ENCODE assay signal across 13 cellular contexts in genomic region chr5:87074072-87074471, GRCh38.
DNase-seq lines count a peak whose midpoint lies in the region; ATAC-seq and TF ChIP-seq lines count a peak whose summit lies in the region.
"Had no signal": no experiment of that assay in that cellular context is flagged by ENCODE, and none has a peak within 500 bp of the region (broad histone marks: within the 10 kb centered on the region; RNA-seq: fewer than 3 reads in every experiment).

No MANE protein-coding gene starts in this region.

- no peaks in the 10 kb centered on the region for H3K27me3 ChIP-seq in KMS-11 (ENCODE audit: insufficient read depth, low read depth)

- H3K27me3 Mint-ChIP-seq in activated CD8-positive, alpha-beta memory T cell treated with anti-CD3 and anti-CD28 coated beads, Interleukin-2, amount 10 ng/mL, durations not matched to agents 7 days and 5 days: no peaks in the 10 kb centered on the region
- H3K27me3 Mint-ChIP-seq in activated naive CD8-positive, alpha-beta T cell treated with anti-CD3 and anti-CD28 coated beads, Interleukin-2, amount 50 U/mL, for 24 hours: no peaks in the 10 kb centered on the region
- H3K27me3 Mint-ChIP-seq in stimulated activated memory B cell treated with anti-CD40 and anti-IgM and Interleukin-4, amounts not matched to agents 10 μg/mL and 1 μg/mL and 100 μg/mL, for 72 hours: no peaks in the 10 kb centered on the region

- no peak overlapping the region for H3K9ac ChIP-seq in KMS-11

- no peak overlapping the region for H3K27ac ChIP-seq in KMS-11

- no peak for DNase-seq in activated CD8-positive, alpha-beta memory T cell treated with anti-CD3 and anti-CD28 coated beads, Interleukin-2, amount 10 ng/mL, durations not matched to agents 7 days and 5 days
- DNase-seq in activated CD8-positive, alpha-beta memory T cell treated with anti-CD3 and anti-CD28 coated beads for 24 hours: no peak
- no peak for DNase-seq in activated naive CD8-positive, alpha-beta T cell treated with anti-CD3 and anti-CD28 coated beads, Interleukin-2, amount 50 U/mL, for 24 hours
- DNase-seq in NCI-H526 (lab: John Stamatoyannopoulos, UW): no peak
- no peak for DNase-seq in NCI-H345 treated with DMSO at 0.1 percent for 48 hours (lab: John Stamatoyannopoulos, UW; ENCODE audit: unreplicated experiment)
- DNase-seq: AML-193, DMS 273 treated with DMSO at 0.1 percent for 48 hours, NCI-H1417 treated with DMSO at 0.1 percent for 48 hours, NCI-H2081 treated with DMSO at 0.1 percent for 48 hours, SHP77 treated with DMSO at 0.1 percent for 48 hours had no signal

- no peaks in the 10 kb centered on the region for H3K79me2 ChIP-seq in KMS-11 (ENCODE audit: insufficient read depth, low read depth)

- no peaks in the 10 kb centered on the region for H4K20me1 ChIP-seq in KMS-11 (ENCODE audit: insufficient read depth)

- no peak overlapping the region for H3K4me2 ChIP-seq in KMS-11

- peaks cover 2% of the 10 kb centered on the region for H3K9me3 Mint-ChIP-seq in activated CD8-positive, alpha-beta memory T cell treated with anti-CD3 and anti-CD28 coated beads, Interleukin-2, amount 10 ng/mL, durations not matched to agents 7 days and 5 days (ENCODE audit: low read depth)
- no peaks in the 10 kb centered on the region for H3K9me3 Mint-ChIP-seq in activated naive CD8-positive, alpha-beta T cell treated with anti-CD3 and anti-CD28 coated beads, Interleukin-2, amount 50 U/mL, for 24 hours
- no peaks in the 10 kb centered on the region for H3K9me3 Mint-ChIP-seq in stimulated activated memory B cell treated with anti-CD40 and anti-IgM and Interleukin-4, amounts not matched to agents 10 μg/mL and 1 μg/mL and 100 μg/mL, for 72 hours

- peak overlapping the region; percentile 51; the same call in 1 of the 2 replicates for H2AFZ ChIP-seq in KMS-11 (ENCODE audit: low read depth)

- H3K36me3 Mint-ChIP-seq in activated CD8-positive, alpha-beta memory T cell treated with anti-CD3 and anti-CD28 coated beads, Interleukin-2, amount 10 ng/mL, durations not matched to agents 7 days and 5 days: peaks cover 18% of the 10 kb centered on the region
- no peaks in the 10 kb centered on the region for H3K36me3 Mint-ChIP-seq in activated naive CD8-positive, alpha-beta T cell treated with anti-CD3 and anti-CD28 coated beads, Interleukin-2, amount 50 U/mL, for 24 hours (ENCODE audit: low read depth)
- peaks cover 5% of the 10 kb centered on the region for H3K36me3 Mint-ChIP-seq in stimulated activated memory B cell treated with anti-CD40 and anti-IgM and Interleukin-4, amounts not matched to agents 10 μg/mL and 1 μg/mL and 100 μg/mL, for 72 hours

- peak overlapping the region; percentile 93 for H3K27ac Mint-ChIP-seq in activated CD8-positive, alpha-beta memory T cell treated with anti-CD3 and anti-CD28 coated beads, Interleukin-2, amount 10 ng/mL, durations not matched to agents 7 days and 5 days
- H3K27ac Mint-ChIP-seq in activated naive CD8-positive, alpha-beta T cell treated with anti-CD3 and anti-CD28 coated beads, Interleukin-2, amount 50 U/mL, for 24 hours: peak overlapping the region; percentile 46
- H3K27ac Mint-ChIP-seq in stimulated activated memory B cell treated with anti-CD40 and anti-IgM and Interleukin-4, amounts not matched to agents 10 μg/mL and 1 μg/mL and 100 μg/mL, for 72 hours: peak overlapping the region; percentile 92

- peaks cover 15% of the 10 kb centered on the region for H3K4me1 ChIP-seq in KMS-11 (ENCODE audit: low read depth, poor library complexity, severe bottlenecking)

- CTCF ChIA-PET in activated CD8-positive, alpha-beta memory T cell treated with anti-CD3 and anti-CD28 coated beads, Interleukin-2, amount 10 ng/mL, durations not matched to agents 7 days and 5 days (lab: Charles Lee): interaction anchor here (1.3 to 1.7 kb wide), 2 partner anchors 48 to 56 kb away, joined by 3 to 13 read pairs; no protein-coding TSS in a partner anchor

- H3K4me3 Mint-ChIP-seq in activated CD8-positive, alpha-beta memory T cell treated with anti-CD3 and anti-CD28 coated beads, Interleukin-2, amount 10 ng/mL, durations not matched to agents 7 days and 5 days: no peak overlapping the region
- no peak overlapping the region for H3K4me3 Mint-ChIP-seq in activated naive CD8-positive, alpha-beta T cell treated with anti-CD3 and anti-CD28 coated beads, Interleukin-2, amount 50 U/mL, for 24 hours
- no peak overlapping the region for H3K4me3 Mint-ChIP-seq in stimulated activated memory B cell treated with anti-CD40 and anti-IgM and Interleukin-4, amounts not matched to agents 10 μg/mL and 1 μg/mL and 100 μg/mL, for 72 hours

- no peak for TF ChIP-seq CTCF in KMS-11 (conservative IDR thresholded peaks at IDR 0.05; ENCODE audit: low read depth, low read length)

- no peaks in the 10 kb centered on the region for H3K36me3 ChIP-seq in KMS-11 (ENCODE audit: insufficient read depth)

- ATAC-seq in activated CD8-positive, alpha-beta memory T cell treated with anti-CD3 and anti-CD28 coated beads, Interleukin-2, amount 10 ng/mL, durations not matched to agents 7 days and 5 days: no peak
- ATAC-seq in activated naive CD8-positive, alpha-beta T cell treated with anti-CD3 and anti-CD28 coated beads, Interleukin-2, amount 50 U/mL, for 24 hours: no peak
- no peak for ATAC-seq in stimulated activated memory B cell treated with anti-CD40 and anti-IgM and Interleukin-4, amounts not matched to agents 10 μg/mL and 1 μg/mL and 100 μg/mL, for 72 hours
- no peak for ATAC-seq in esophagus mucosa

- no peak overlapping the region for H3K4me3 ChIP-seq in KMS-11 (IDR thresholded peaks at IDR 0.05; ENCODE audit: insufficient read depth, low read depth, low read length)

- H3K4me1 Mint-ChIP-seq in activated CD8-positive, alpha-beta memory T cell treated with anti-CD3 and anti-CD28 coated beads, Interleukin-2, amount 10 ng/mL, durations not matched to agents 7 days and 5 days: peaks cover 46% of the 10 kb centered on the region
- peaks cover 33% of the 10 kb centered on the region for H3K4me1 Mint-ChIP-seq in activated naive CD8-positive, alpha-beta T cell treated with anti-CD3 and anti-CD28 coated beads, Interleukin-2, amount 50 U/mL, for 24 hours
- peaks cover 35% of the 10 kb centered on the region for H3K4me1 Mint-ChIP-seq in stimulated activated memory B cell treated with anti-CD40 and anti-IgM and Interleukin-4, amounts not matched to agents 10 μg/mL and 1 μg/mL and 100 μg/mL, for 72 hours
